In genomic region chr19:47765522-47766358, GRCh38 we compare ENCODE assay signal across 10 cellular contexts. TPM values are rescaled to one million over a fixed set of nuclear protein-coding genes. Genes with fewer than 3 reads are reported as not detected.
DNase-seq lines count a peak whose midpoint lies in the region; ATAC-seq and TF ChIP-seq lines count a peak whose summit lies in the region.
"Had no signal": no experiment of that assay in that cellular context is flagged by ENCODE, and none has a peak within 500 bp of the region (broad histone marks: within the 10 kb centered on the region; RNA-seq: fewer than 3 reads in every experiment).

No MANE protein-coding gene starts in this region.

- intact Hi-C loops in lower lobe of right lung (cut with DNase I), result no loop called here
- intact Hi-C loops in tibial artery (cut with DNase I; ENCODE audit: low total_unique reads), result loop anchor here (2.0 to 5.0 kb wide), 2 partner anchors 21 to 97 kb away; no protein-coding TSS in a partner anchor

- H3K4me1 Mint-ChIP-seq in T-helper 17 cell (peaks cover 8% of the 10 kb centered on the region), chondrocyte (ENCODE audit: low read depth) (no peaks in the 10 kb centered on the region)

- no peak overlapping the region for H3K27ac Mint-ChIP-seq in T-helper 17 cell
- H3K27ac Mint-ChIP-seq in chondrocyte (ENCODE audit: unreplicated experiment), result no peak overlapping the region
- H3K27ac Mint-ChIP-seq: T-helper 1 cell treated with Interleukin-12 subunit alpha and Interleukin-12 subunit beta and Interleukin-4 antibody, amounts not matched to agents 30 μg/mL and 1 μg/mL, for 36 hours had no signal

- H3K27ac ChIP-seq in lower lobe of right lung (no peak overlapping the region), tibial artery (no peak overlapping the region)

- peak; percentile 88 for TF ChIP-seq CTCF in chondrocyte (IDR thresholded peaks at IDR 0.05)
- peak; percentile 68 for TF ChIP-seq CTCF in lower lobe of right lung (IDR thresholded peaks at IDR 0.05)
- peak; percentile 77 to 84 for TF ChIP-seq CTCF in tibial artery (IDR thresholded peaks at IDR 0.05)

- no peaks in the 10 kb centered on the region for H3K27me3 ChIP-seq in lower lobe of right lung (ENCODE audit: low read depth)
- H3K27me3 ChIP-seq in tibial artery, result no peaks in the 10 kb centered on the region

- H3K27me3 Mint-ChIP-seq in T-helper 17 cell, result no peaks in the 10 kb centered on the region
- H3K27me3 Mint-ChIP-seq in chondrocyte (ENCODE audit: low read depth), result peaks cover 7% of the 10 kb centered on the region

- no peaks in the 10 kb centered on the region for H3K36me3 Mint-ChIP-seq in T-helper 17 cell (ENCODE audit: low read depth)
- no peaks in the 10 kb centered on the region for H3K36me3 Mint-ChIP-seq in chondrocyte (ENCODE audit: low read depth)

- H3K36me3 ChIP-seq in lower lobe of right lung (peaks cover under 1% of the 10 kb centered on the region), tibial artery (peaks cover 0 to under 1% (median 0%) of the 10 kb centered on the region in 3 donors)

- H3K9me3 Mint-ChIP-seq in chondrocyte (ENCODE audit: low read depth), result no peaks in the 10 kb centered on the region
- H3K9me3 Mint-ChIP-seq: T-helper 1 cell treated with Interleukin-12 subunit alpha and Interleukin-12 subunit beta and Interleukin-4 antibody, amounts not matched to agents 30 μg/mL and 1 μg/mL, for 36 hours had no signal

- peak overlapping the region; percentile 12 for H3K4me3 Mint-ChIP-seq in T-helper 17 cell
- H3K4me3 Mint-ChIP-seq in chondrocyte (ENCODE audit: unreplicated experiment), result no peak overlapping the region
- H3K4me3 Mint-ChIP-seq: T-helper 1 cell treated with Interleukin-12 subunit alpha and Interleukin-12 subunit beta and Interleukin-4 antibody, amounts not matched to agents 30 μg/mL and 1 μg/mL, for 36 hours had no signal

- DNase-seq in DMS53 (lab: John Stamatoyannopoulos, UW) (peak; percentile 87), Kasumi-1 (lab: John Stamatoyannopoulos, UW) (peak; percentile 49 to 64), T-helper 17 cell (peak in 2 of 3 donors; percentile 36 to 44), chondrocyte (ENCODE audit: low spot score) (no peak), lower lobe of right lung (peak; percentile 63), tibial artery (peak in 1 of 2 donors; percentile 79), NCI-H1048 (lab: John Stamatoyannopoulos, UW) (no peak), NCI-H128 (lab: John Stamatoyannopoulos, UW; ENCODE audit: unreplicated experiment) (no peak)

- no peaks in the 10 kb centered on the region for H3K9me3 ChIP-seq in T-helper 17 cell (ENCODE audit: control insufficient read depth, low read length, poor library complexity, severe bottlenecking)
- H3K9me3 ChIP-seq in lower lobe of right lung, result no peaks in the 10 kb centered on the region
- H3K9me3 ChIP-seq in tibial artery, result no peaks in the 10 kb centered on the region

- peak; percentile 59 for ATAC-seq in T-helper 17 cell
- peak; percentile 73 to 78 for ATAC-seq in lower lobe of right lung

- no peaks in the 10 kb centered on the region for H3K4me1 ChIP-seq in lower lobe of right lung
- peaks cover 0 to 7% (median 0%) of the 10 kb centered on the region in 4 donors for H3K4me1 ChIP-seq in tibial artery

- H3K4me3 ChIP-seq in lower lobe of right lung (no peak overlapping the region), tibial artery (no peak overlapping the region)
- H3K4me3 ChIP-seq: skin epidermis had no signal

RNA-seq across cellular contexts. Expression of gene SELENOW, which starts 12.8 kb away (rescaled TPM):
- 100 to 1,000 TPM in 1 of 2 donors, 10 to 100 TPM in 1; 89.5 to 101 TPM for total RNA-seq in T-helper 17 cell
- 285 to 351 TPM (median 337 TPM) in 3 replicates for total RNA-seq in chondrocyte
- total RNA-seq in lower lobe of right lung, result 247 TPM

RNA-seq across cellular contexts. Expression of gene NOP53, which starts 20.4 kb away (rescaled TPM):
- total RNA-seq in T-helper 17 cell, result 100 to 1,000 TPM; 742 to 873 TPM
- 91.7 to 122 TPM (median 108 TPM) in 3 replicates for total RNA-seq in chondrocyte
- total RNA-seq in lower lobe of right lung, result 282 TPM

RNA-seq across cellular contexts. Expression of gene TPRX1, which starts 38.6 kb away (rescaled TPM):
- total RNA-seq in T-helper 17 cell (not detected), chondrocyte (not detected in 3 replicates), lower lobe of right lung (not detected)

RNA-seq across cellular contexts. Expression of gene EHD2, which starts 52.5 kb away (rescaled TPM):
- total RNA-seq in T-helper 17 cell (under 1 TPM in 1 of 2 donors, not detected in 1; 0.70 TPM), chondrocyte (304 to 497 TPM (median 493 TPM) in 3 replicates), lower lobe of right lung (148 TPM)

RNA-seq across cellular contexts. Expression of gene CRX, which starts 56.0 kb away (rescaled TPM):
- total RNA-seq in T-helper 17 cell, result not detected
- not detected in 3 replicates for total RNA-seq in chondrocyte
- total RNA-seq in lower lobe of right lung, result not detected

Comparison
In these comparisons a context has a peak if more than half of its experiments do, and no peak if none do; other contexts are left out.
1. DNase-seq: peak in DMS53 (single experiment), Kasumi-1 (2 of 2), T-helper 17 cell (2 of 3) and lower lobe of right lung (single experiment); none in chondrocyte (single experiment), NCI-H1048 (single experiment) and NCI-H128 (single experiment).
2. Peak in every context shown above with its lines, with median percentiles within 50 percentile points of each other: CTCF ChIP-seq.